8 cellular contexts compared by ENCODE assay signal in genomic region chr2:111395350-111396128, GRCh38.
A peak's percentile ranks its signal among the peaks of the same experiment; 100 is the strongest.
DNase-seq lines count a peak whose midpoint lies in the region; ATAC-seq and TF ChIP-seq lines count a peak whose summit lies in the region.
"Not testable (repeated sequence)": the region's sequence is repeated elsewhere in the genome, so short reads cannot be mapped to it uniquely, and the experiment has no call there.

No MANE protein-coding gene starts in this region.

- not testable (repeated sequence) for H3K4me1 ChIP-seq in mammary epithelial cell (ENCODE audit: insufficient read depth, low read length); heart right ventricle

- not testable (repeated sequence) for TF ChIP-seq CTCF in AG04449 (IDR thresholded peaks at IDR 0.05; ENCODE audit: insufficient read depth, low read length, missing control alignments); mammary epithelial cell (conservative IDR thresholded peaks at IDR 0.05 in 1 of 2, IDR thresholded peaks at IDR 0.05 in 1 of 2; ENCODE audit: extremely low read depth in 1 of 2, insufficient read depth in 1 of 2, low read depth in 1 of 2, low read length in 2 of 2); heart right ventricle (IDR thresholded peaks at IDR 0.05)

- POLR2A ChIA-PET in AG04449 (lab: Yijun Ruan, JAX); activated CD4-positive, alpha-beta T cell treated with anti-CD3 and anti-CD28 coated beads for 36 hours (lab: Charles Lee): not testable (repeated sequence)

- not testable (repeated sequence) for H3K9me3 ChIP-seq in mammary epithelial cell (replicated peaks; ENCODE audit: insufficient read depth, low read length); heart right ventricle

- BruUV-seq in mammary epithelial cell (replicated peaks; lab: Mats Ljungman, UMichigan) = not testable (repeated sequence)

- H3K79me2 ChIP-seq in mammary epithelial cell (ENCODE audit: insufficient read depth, low read length) = peaks cover 12% of the 10 kb centered on the region

- H3K36me3 ChIP-seq in H7 (replicated peaks; ENCODE audit: control insufficient read depth, insufficient read depth, low read length); mammary epithelial cell (ENCODE audit: insufficient read depth, low read length); heart right ventricle: not testable (repeated sequence)

- intact Hi-C loops in activated CD4-positive, alpha-beta T cell treated with anti-CD3 and anti-CD28 coated beads for 36 hours (cut with DNase I, micrococcal nuclease); activated T-helper 1 cell treated with anti-CD3 and anti-CD28 coated beads, Interleukin-12 subunit alpha, Interleukin-12 subunit beta, Interleukin-2, Interleukin-4 antibody, amounts not matched to agents 30 ng/mL and 10 ng/mL and 1 ng/mL, durations not matched to agents 14 hours and 24 hours and 36 hours (cut with micrococcal nuclease); mammary epithelial cell (cut with micrococcal nuclease); heart right ventricle (cut with DNase I): not testable (repeated sequence)

- not testable (repeated sequence) for H3K27me3 Mint-ChIP-seq in activated CD4-positive, alpha-beta T cell treated with anti-CD3 and anti-CD28 coated beads for 36 hours; activated T-helper 1 cell treated with anti-CD3 and anti-CD28 coated beads, Interleukin-12 subunit alpha, Interleukin-12 subunit beta, Interleukin-2, Interleukin-4 antibody, amounts not matched to agents 30 ng/mL and 10 ng/mL and 1 ng/mL, durations not matched to agents 14 hours and 24 hours and 36 hours (ENCODE audit: insufficient read depth)

- 44% methylated on average over 5 of the region's 10 CpGs for WGBS in mammary epithelial cell (ENCODE audit: low coverage, missing lambda C conversion rate)
- WGBS in heart right ventricle, 2 donors = 36 to 37% methylated on average over 6 of the region's 10 CpGs

- not testable (repeated sequence) for H3K27ac Mint-ChIP-seq in activated CD4-positive, alpha-beta T cell treated with anti-CD3 and anti-CD28 coated beads for 36 hours
- H3K27ac Mint-ChIP-seq in activated T-helper 1 cell treated with anti-CD3 and anti-CD28 coated beads, Interleukin-12 subunit alpha, Interleukin-12 subunit beta, Interleukin-2, Interleukin-4 antibody, amounts not matched to agents 30 ng/mL and 10 ng/mL and 1 ng/mL, durations not matched to agents 14 hours and 24 hours and 36 hours = peak overlapping the region; percentile 72

- not testable (repeated sequence) for H3K4me3 ChIP-seq in AG04449 (ENCODE audit: low read depth, low read length); H7 (ENCODE audit: insufficient read depth, low read depth, low read length); mammary epithelial cell (replicated peaks in 1 of 3; ENCODE audit: insufficient read depth in 1 of 3, low read depth in 2 of 3, low read length in 3 of 3); heart right ventricle

- H3K4me2 ChIP-seq in mammary epithelial cell (ENCODE audit: insufficient read depth, low read depth, low read length) = not testable (repeated sequence)

- not testable (repeated sequence) for H3K9me3 Mint-ChIP-seq in activated CD4-positive, alpha-beta T cell treated with anti-CD3 and anti-CD28 coated beads for 36 hours (ENCODE audit: low read depth); activated T-helper 1 cell treated with anti-CD3 and anti-CD28 coated beads, Interleukin-12 subunit alpha, Interleukin-12 subunit beta, Interleukin-2, Interleukin-4 antibody, amounts not matched to agents 30 ng/mL and 10 ng/mL and 1 ng/mL, durations not matched to agents 14 hours and 24 hours and 36 hours

- H3K9ac ChIP-seq in mammary epithelial cell (ENCODE audit: insufficient read depth, low read length) = not testable (repeated sequence)

- DNase-seq in AG04449 (ENCODE audit: low read depth, low spot score) (peak; percentile 31), H7 (peak; percentile 26), mammary epithelial cell (peak; percentile 16), heart right ventricle (peak; percentile 20 to 58), non-pigmented ciliary epithelial cell (ENCODE audit: low read depth) (peak; percentile 30)
- peak; percentile 70 for DNase-seq in activated CD4-positive, alpha-beta T cell treated with anti-CD3 and anti-CD28 coated beads for 36 hours
- peak; percentile 34 for DNase-seq in activated T-helper 1 cell treated with anti-CD3 and anti-CD28 coated beads, Interleukin-12 subunit alpha, Interleukin-12 subunit beta, Interleukin-2, Interleukin-4 antibody, amounts not matched to agents 30 ng/mL and 10 ng/mL and 1 ng/mL, durations not matched to agents 14 hours and 24 hours and 36 hours (ENCODE audit: low spot score)
- peak; percentile 50 to 81 for DNase-seq in stimulated activated CD4-positive, alpha-beta T cell treated with anti-CD3 and anti-CD28 coated beads, Interleukin-4, amount 100 ng/mL, for 48 hours (ENCODE audit: low read depth in 2 of 2)

- H3K36me3 Mint-ChIP-seq in activated CD4-positive, alpha-beta T cell treated with anti-CD3 and anti-CD28 coated beads for 36 hours (ENCODE audit: low read depth); activated T-helper 1 cell treated with anti-CD3 and anti-CD28 coated beads, Interleukin-12 subunit alpha, Interleukin-12 subunit beta, Interleukin-2, Interleukin-4 antibody, amounts not matched to agents 30 ng/mL and 10 ng/mL and 1 ng/mL, durations not matched to agents 14 hours and 24 hours and 36 hours (ENCODE audit: low read depth): not testable (repeated sequence)

- ATAC-seq in activated CD4-positive, alpha-beta T cell treated with anti-CD3 and anti-CD28 coated beads for 36 hours = peak; percentile 88
- peak; percentile 77 to 92 (median 86) for ATAC-seq in heart right ventricle

- H3K27ac ChIP-seq in mammary epithelial cell (ENCODE audit: insufficient read depth, low read depth, low read length); heart right ventricle: not testable (repeated sequence)

- H3K4me1 Mint-ChIP-seq in activated CD4-positive, alpha-beta T cell treated with anti-CD3 and anti-CD28 coated beads for 36 hours = not testable (repeated sequence)
- H3K4me1 Mint-ChIP-seq in activated T-helper 1 cell treated with anti-CD3 and anti-CD28 coated beads, Interleukin-12 subunit alpha, Interleukin-12 subunit beta, Interleukin-2, Interleukin-4 antibody, amounts not matched to agents 30 ng/mL and 10 ng/mL and 1 ng/mL, durations not matched to agents 14 hours and 24 hours and 36 hours (ENCODE audit: low read depth) = peaks cover 11% of the 10 kb centered on the region

- CTCF ChIA-PET in AG04449 (lab: Yijun Ruan, JAX); activated CD4-positive, alpha-beta T cell treated with anti-CD3 and anti-CD28 coated beads for 36 hours (lab: Charles Lee); mammary epithelial cell (lab: Charles Lee; ENCODE audit: low non-redundant PET): not testable (repeated sequence)

- H3K4me3 Mint-ChIP-seq in activated CD4-positive, alpha-beta T cell treated with anti-CD3 and anti-CD28 coated beads for 36 hours; activated T-helper 1 cell treated with anti-CD3 and anti-CD28 coated beads, Interleukin-12 subunit alpha, Interleukin-12 subunit beta, Interleukin-2, Interleukin-4 antibody, amounts not matched to agents 30 ng/mL and 10 ng/mL and 1 ng/mL, durations not matched to agents 14 hours and 24 hours and 36 hours: not testable (repeated sequence)

- dilution Hi-C loops in mammary epithelial cell (cut with HindIII; ENCODE audit: low sequenced_read_pairs) = not testable (repeated sequence)

- in situ Hi-C loops in mammary epithelial cell (cut with MboI; ENCODE audit: low sequenced_read_pairs in 2 of 2) = not testable (repeated sequence)

- not testable (repeated sequence) for H4K20me1 ChIP-seq in mammary epithelial cell (ENCODE audit: insufficient read depth, low read length)

- H3K27me3 ChIP-seq in H7 (ENCODE audit: control insufficient read depth, insufficient read depth, low read length); mammary epithelial cell (ENCODE audit: insufficient read depth, low read length); heart right ventricle: not testable (repeated sequence)

- H2AFZ ChIP-seq in mammary epithelial cell (ENCODE audit: low read depth, low read length) = not testable (repeated sequence)

Comparison
In these comparisons a context has a peak if more than half of its experiments do, and no peak if none do; other contexts are left out.
1. DNase-seq: peak in every context shown above with its lines; median percentile 70 in activated CD4-positive, alpha-beta T cell treated with anti-CD3 and anti-CD28 coated beads for 36 hours; 66 in stimulated activated CD4-positive, alpha-beta T cell treated with anti-CD3 and anti-CD28 coated beads, Interleukin-4, amount 100 ng/mL, for 48 hours; 39 in heart right ventricle; 34 in activated T-helper 1 cell treated with anti-CD3 and anti-CD28 coated beads, Interleukin-12 subunit alpha, Interleukin-12 subunit beta, Interleukin-2, Interleukin-4 antibody, amounts not matched to agents 30 ng/mL and 10 ng/mL and 1 ng/mL, durations not matched to agents 14 hours and 24 hours and 36 hours; 31 in AG04449; 30 in non-pigmented ciliary epithelial cell; 26 in H7; 16 in mammary epithelial cell.